Comparison of ENCODE assay signal across 17 cellular contexts in the genomic region with DNA sequence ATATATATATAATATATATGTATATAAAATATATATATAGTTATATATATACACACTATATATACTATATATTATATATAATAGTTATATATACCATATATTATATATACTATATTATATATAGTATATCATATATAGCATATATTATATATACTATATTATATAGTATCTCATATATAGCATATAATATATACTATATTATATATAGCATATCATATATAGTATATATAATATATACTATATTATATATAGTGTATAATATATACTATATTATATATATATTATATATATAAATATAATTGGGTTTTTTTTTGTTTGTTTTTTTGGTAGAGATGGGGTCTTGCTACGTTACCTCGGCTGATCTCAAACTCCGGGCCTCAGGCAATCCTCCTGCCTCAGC. TPM values are rescaled to one million over a fixed set of nuclear protein-coding genes. Genes with fewer than 3 reads are reported as not detected.
A peak's percentile ranks its signal among the peaks of the same experiment; 100 is the strongest.
DNase-seq lines count a peak whose midpoint lies in the region; ATAC-seq, FAIRE-seq and TF ChIP-seq lines count a peak whose summit lies in the region.
"Had no signal": no experiment of that assay in that cellular context is flagged by ENCODE, and none has a peak within 500 bp of the region (broad histone marks: within the 10 kb centered on the region; RNA-seq: fewer than 3 reads in every experiment).

No MANE protein-coding gene starts in this region.

- H3K9me3 Mint-ChIP-seq in mesothelial cell of epicardium, result peaks cover 3% of the 10 kb centered on the region
- H3K9me3 Mint-ChIP-seq: CD4-positive, alpha-beta T cell had no signal

- peak; percentile 97 for FAIRE-seq in A204.1 (lab: Jason Lieb, UNC)
- peak; percentile 95 for FAIRE-seq in kidney (lab: Jason Lieb, UNC)
- FAIRE-seq: H1, HepG2, HTR-8/SVneo had no signal

- H3K79me2 ChIP-seq in OCI-LY7 (ENCODE audit: insufficient read depth, low read depth, low read length), result no peaks in the 10 kb centered on the region

- H3K9ac ChIP-seq in kidney (ENCODE audit: low read length in 2 of 2), result no peak overlapping the region

- no peak for TF ChIP-seq EP300 in upper lobe of left lung (IDR thresholded peaks at IDR 0.05)

- no peaks in the 10 kb centered on the region for H3K36me3 ChIP-seq in OCI-LY7 (ENCODE audit: insufficient read depth, low read length)
- no peaks in the 10 kb centered on the region for H3K36me3 ChIP-seq in kidney (ENCODE audit: control insufficient read depth in 1 of 2, insufficient read depth in 2 of 2, low read length in 2 of 2)
- no peaks in the 10 kb centered on the region for H3K36me3 ChIP-seq in upper lobe of left lung
- H3K36me3 ChIP-seq: BLaER1 treated with 17β-estradiol and CSF1 and Interleukin-3, amounts not matched to agents 10 nM and 100 nM; HAP-1 had no signal

- no peak overlapping the region for H3K4me3 ChIP-seq in OCI-LY7 (ENCODE audit: low read depth, low read length, poor library complexity, severe bottlenecking)
- H3K4me3 ChIP-seq in kidney (ENCODE audit: low read length in 2 of 2), result no peak overlapping the region
- no peak overlapping the region for H3K4me3 ChIP-seq in upper lobe of left lung
- H3K4me3 ChIP-seq: HAP-1 had no signal

- H3K9me3 ChIP-seq in OCI-LY7 (ENCODE audit: low read length) (no peaks in the 10 kb centered on the region), kidney (ENCODE audit: control insufficient read depth in 1 of 2, low read length in 2 of 2) (no peaks in the 10 kb centered on the region), upper lobe of left lung (no peaks in the 10 kb centered on the region)
- H3K9me3 ChIP-seq: HAP-1 had no signal

- POLR2A ChIA-PET in OCI-LY7 (lab: Charles Lee), result interaction anchor here (0.5 to 4.2 kb wide), 6 partner anchors 9 to 460 kb away, joined by 3 to 21 read pairs (median 4); partner anchors contain the start of genes LRFN1 and RINL

- no peak overlapping the region for H3K27ac Mint-ChIP-seq in mesothelial cell of epicardium
- H3K27ac Mint-ChIP-seq: CD4-positive, alpha-beta T cell had no signal

- H3K4me2 ChIP-seq in OCI-LY7 (ENCODE audit: low read length), result no peak overlapping the region

- peaks cover 88% of the 10 kb centered on the region for H3K4me1 ChIP-seq in OCI-LY7 (ENCODE audit: insufficient read depth, low read length, poor library complexity, severe bottlenecking)
- peaks cover 0 to 5% of the 10 kb centered on the region in 2 donors for H3K4me1 ChIP-seq in kidney (ENCODE audit: control insufficient read depth in 1 of 2, insufficient read depth in 1 of 2, low read depth in 1 of 2, low read length in 2 of 2)
- peaks cover 13 to 32% (median 25%) of the 10 kb centered on the region in 4 donors for H3K4me1 ChIP-seq in upper lobe of left lung

- TF ChIP-seq CTCF in OCI-LY7 (conservative IDR thresholded peaks at IDR 0.05; ENCODE audit: low read length) (no peak), VCaP (conservative IDR thresholded peaks at IDR 0.05) (no peak), kidney (IDR thresholded peaks at IDR 0.05; ENCODE audit: borderline replicate concordance, extremely low read depth, insufficient read depth) (no peak), upper lobe of left lung (IDR thresholded peaks at IDR 0.05) (no peak), mesothelial cell of epicardium (IDR thresholded peaks at IDR 0.05; ENCODE audit: unreplicated experiment) (no peak)

- DNase-seq in OCI-LY7 (ENCODE audit: low spot score) (no peak), kidney (no peak), upper lobe of left lung (no peak), mesothelial cell of epicardium (ENCODE audit: low spot score in 2 of 2, unreplicated experiment in 2 of 2) (no peak)
- DNase-seq: 8988T; ACHN; CD4-positive, alpha-beta T cell; DMS79 had no signal

- ATAC-seq in upper lobe of left lung (ENCODE audit: low FRiP score in 2 of 2), result no peak
- ATAC-seq in GM21576 (IDR thresholded peaks at IDR 0.05; ENCODE audit: unreplicated experiment), result no peak
- ATAC-seq in GM21529 (IDR thresholded peaks at IDR 0.05; ENCODE audit: unreplicated experiment), result no peak
- ATAC-seq: HepG2 had no signal

- H3K27me3 Mint-ChIP-seq in mesothelial cell of epicardium (ENCODE audit: low read depth), result peaks cover 22% of the 10 kb centered on the region
- H3K27me3 Mint-ChIP-seq: CD4-positive, alpha-beta T cell had no signal

- no peak overlapping the region for H2AFZ ChIP-seq in OCI-LY7 (ENCODE audit: low read length)

- CTCF ChIA-PET in OCI-LY7 (lab: Charles Lee; ENCODE audit: unreplicated experiment), result interaction anchor here (0.6 kb wide), 1 partner anchor 10 kb away, joined by 4 read pairs; no protein-coding TSS in a partner anchor

- WGBS in upper lobe of left lung, 2 donors, result 96% methylated on average over 3 of the region's 3 CpGs

- H3K4me1 Mint-ChIP-seq in mesothelial cell of epicardium, result peaks cover 28% of the 10 kb centered on the region

- H3K9me2 ChIP-seq in OCI-LY7 (ENCODE audit: insufficient read depth, low read length), result no peaks in the 10 kb centered on the region

- H3K27me3 ChIP-seq in upper lobe of left lung, result no peaks in the 10 kb centered on the region
- H3K27me3 ChIP-seq: BLaER1 treated with 17β-estradiol and CSF1 and Interleukin-3, amounts not matched to agents 10 nM and 100 nM had no signal

- H4K20me1 ChIP-seq in OCI-LY7 (ENCODE audit: insufficient read depth, low read length), result no peaks in the 10 kb centered on the region
- H4K20me1 ChIP-seq: BLaER1 treated with 17β-estradiol and CSF1 and Interleukin-3, amounts not matched to agents 10 nM and 100 nM had no signal

- intact Hi-C loops in OCI-LY7 (cut with micrococcal nuclease; ENCODE audit: unreplicated experiment), result no loop called here
- intact Hi-C loops in kidney (cut with DNase I), result no loop called here

- no peak overlapping the region for H3K4me3 Mint-ChIP-seq in mesothelial cell of epicardium
- H3K4me3 Mint-ChIP-seq: CD4-positive, alpha-beta T cell had no signal

- peaks cover 3% of the 10 kb centered on the region for H3K36me3 Mint-ChIP-seq in mesothelial cell of epicardium

- BruUV-seq in OCI-LY7 (replicated peaks; lab: Mats Ljungman, UMichigan), result no TSS peak

- no peak for TF ChIP-seq POLR2A in upper lobe of left lung (IDR thresholded peaks at IDR 0.05)

- H3K27ac ChIP-seq in OCI-LY7 (ENCODE audit: low read depth, low read length, poor library complexity, severe bottlenecking) (peak overlapping the region; percentile 89), VCaP (peak overlapping the region; percentile 89), kidney (ENCODE audit: low read depth in 2 of 2, low read length in 2 of 2) (no peak overlapping the region), upper lobe of left lung (no peak overlapping the region)

RNA-seq across cellular contexts. Expression of gene HNRNPL, which starts 11.6 kb away (rescaled TPM):
- 236 and 263 TPM in 2 replicates for total RNA-seq in OCI-LY7 (2014; rRNA removed; shearing (Covaris generic))
- total RNA-seq in OCI-LY7 (2022) (655 and 706 TPM in 2 replicates), kidney (278 TPM), upper lobe of left lung (100 to 1,000 TPM; 156 to 274 (median 178) TPM), mesothelial cell of epicardium (423 to 443 TPM (median 425 TPM) in 3 replicates)
- polyA plus RNA-seq in kidney (ENCODE audit: insufficient read depth, low read depth, low replicate concordance), result 168 TPM

RNA-seq across cellular contexts. Expression of gene RINL, which starts 16.7 kb away (rescaled TPM):
- total RNA-seq in OCI-LY7 (2014; rRNA removed; shearing (Covaris generic)), result 26.3 and 33.3 TPM in 2 replicates
- total RNA-seq in OCI-LY7 (2022) (38.4 and 42.1 TPM in 2 replicates), kidney (13.0 TPM), upper lobe of left lung (10 to 100 TPM in 5 of 6 donors, 1 to 10 TPM in 1; 8.7 to 23.1 (median 13.2) TPM), mesothelial cell of epicardium (2.1 to 3.3 TPM (median 2.3 TPM) in 3 replicates)
- 9.5 TPM for polyA plus RNA-seq in kidney (ENCODE audit: insufficient read depth, low read depth, low replicate concordance)

RNA-seq across cellular contexts. Expression of gene ECH1, which starts 29.8 kb away (rescaled TPM):
- total RNA-seq in OCI-LY7 (2014; rRNA removed; shearing (Covaris generic)), result 68.8 and 70.9 TPM in 2 replicates
- 124 and 134 TPM in 2 replicates for total RNA-seq in OCI-LY7 (2022)
- total RNA-seq in kidney, result 167 TPM
- polyA plus RNA-seq in kidney (ENCODE audit: insufficient read depth, low read depth, low replicate concordance), result 534 TPM
- total RNA-seq in upper lobe of left lung, result 100 to 1,000 TPM; 104 to 225 (median 189) TPM
- 79.5 to 91.4 TPM (median 85.9 TPM) in 3 replicates for total RNA-seq in mesothelial cell of epicardium

RNA-seq across cellular contexts. Expression of gene SIRT2, which starts 38.0 kb away (rescaled TPM):
- 25.5 and 26.0 TPM in 2 replicates for total RNA-seq in OCI-LY7 (2014; rRNA removed; shearing (Covaris generic))
- total RNA-seq in OCI-LY7 (2022) (30.0 and 32.1 TPM in 2 replicates), kidney (36.0 TPM), upper lobe of left lung (10 to 100 TPM; 45.2 to 93.2 (median 59.1) TPM), mesothelial cell of epicardium (45.2 to 46.5 TPM (median 45.7 TPM) in 3 replicates)
- 56.9 TPM for polyA plus RNA-seq in kidney (ENCODE audit: insufficient read depth, low read depth, low replicate concordance)

RNA-seq across cellular contexts. Expression of gene NFKBIB, which starts 38.4 kb away (rescaled TPM):
- total RNA-seq in OCI-LY7 (2014; rRNA removed; shearing (Covaris generic)), result 16.0 and 20.4 TPM in 2 replicates
- total RNA-seq in OCI-LY7 (2022), result 22.0 and 25.3 TPM in 2 replicates
- total RNA-seq in kidney, result 23.2 TPM
- polyA plus RNA-seq in kidney (ENCODE audit: insufficient read depth, low read depth, low replicate concordance), result 37.6 TPM
- 10 to 100 TPM; 22.8 to 38.4 (median 31.6) TPM for total RNA-seq in upper lobe of left lung
- 13.4 to 13.9 TPM (median 13.5 TPM) in 3 replicates for total RNA-seq in mesothelial cell of epicardium

Comparison
In these comparisons a context has a peak if more than half of its experiments do, and no peak if none do; other contexts are left out.
1. H3K27ac ChIP-seq: peak in OCI-LY7 (single experiment) and VCaP (single experiment); none in kidney (0 of 2) and upper lobe of left lung (0 of 4).